ENCODE assay signal across 1 cellular context in genomic region chr20:2838847-2839671, GRCh38.
TF ChIP-seq lines count a peak whose summit lies in the region.

No MANE protein-coding gene starts in this region.

TF ChIP-seq in SK-N-SH, 30 proteins besides CTCF, POLR2A, EP300 and RAD21 (continued from another document):
- no peak for TF ChIP-seq ZBTB33 (IDR thresholded peaks at IDR 0.05; ENCODE audit: borderline replicate concordance, low read depth)
TF ChIP-seq in SK-N-SH: peak in this region for 0.
